ENCODE assay signal across 1 cellular context in the genomic region with DNA sequence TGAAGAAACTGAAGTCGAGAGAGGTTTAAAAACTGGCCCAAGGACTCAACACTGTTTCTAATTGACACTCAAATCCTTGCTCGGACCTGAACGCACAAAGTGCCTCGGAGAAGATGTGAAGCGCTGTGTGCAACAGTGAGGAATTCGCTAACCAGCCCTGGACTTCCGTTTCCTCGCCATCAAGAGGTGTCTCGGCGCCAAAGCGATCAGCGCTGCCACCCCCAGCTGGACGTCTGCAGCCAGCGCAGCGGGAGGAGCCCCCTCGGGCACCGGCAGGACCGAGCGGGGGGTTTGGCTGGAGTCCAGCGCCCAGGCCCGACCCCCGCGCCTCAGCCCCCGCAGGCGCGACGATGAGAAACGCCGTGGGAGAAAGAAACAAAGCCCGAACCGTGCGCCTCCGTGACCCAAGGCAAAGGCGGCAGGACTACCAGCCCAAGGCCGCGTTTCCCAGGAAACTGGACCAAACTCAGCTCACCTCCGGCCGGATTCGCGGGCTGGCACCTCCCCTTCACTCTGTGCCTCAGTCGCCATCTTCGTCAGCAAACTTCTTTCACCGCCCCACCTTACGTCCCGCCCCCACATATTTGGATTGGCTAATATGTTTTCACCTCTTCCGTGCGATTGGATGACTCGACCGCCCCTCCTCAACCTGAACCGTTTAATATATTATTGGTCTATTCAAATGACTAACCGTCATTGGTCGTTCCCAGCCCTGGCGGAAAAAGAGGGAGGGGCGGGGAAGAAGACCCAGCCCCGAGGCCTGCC.
TF ChIP-seq lines count a peak whose summit lies in the region.

Gene ARHGAP19, minus strand, starts transcription at position 541 of the 765 bp plus-strand sequence. Its CDS starts 10 bp downstream, at position 531.

TF ChIP-seq in K562, 482 proteins besides CTCF, POLR2A, EP300 and RAD21 (continued from another document and continues in another):
- TF ChIP-seq, protein P1, sequence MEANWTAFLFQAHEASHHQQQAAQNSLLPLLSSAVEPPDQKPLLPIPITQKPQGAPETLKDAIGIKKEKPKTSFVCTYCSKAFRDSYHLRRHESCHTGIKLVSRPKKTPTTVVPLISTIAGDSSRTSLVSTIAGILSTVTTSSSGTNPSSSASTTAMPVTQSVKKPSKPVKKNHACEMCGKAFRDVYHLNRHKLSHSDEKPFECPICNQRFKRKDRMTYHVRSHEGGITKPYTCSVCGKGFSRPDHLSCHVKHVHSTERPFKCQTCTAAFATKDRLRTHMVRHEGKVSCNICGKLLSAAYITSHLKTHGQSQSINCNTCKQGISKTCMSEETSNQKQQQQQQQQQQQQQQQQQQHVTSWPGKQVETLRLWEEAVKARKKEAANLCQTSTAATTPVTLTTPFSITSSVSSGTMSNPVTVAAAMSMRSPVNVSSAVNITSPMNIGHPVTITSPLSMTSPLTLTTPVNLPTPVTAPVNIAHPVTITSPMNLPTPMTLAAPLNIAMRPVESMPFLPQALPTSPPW (CRISPR knock-in tag; IDR thresholded peaks at IDR 0.05): peak; percentile 89
- TF ChIP-seq POLR2AphosphoS5 (IDR thresholded peaks at IDR 0.05; ENCODE audit: control insufficient read depth, insufficient read depth, low read depth, low read length) (peak; percentile 58; the same call in 1 of the 2 replicates), PHF20 (IDR thresholded peaks at IDR 0.05; ENCODE audit: partially characterized antibody) (no peak), XRCC5 (IDR thresholded peaks at IDR 0.05; ENCODE audit: low read depth, low read length) (no peak), PKNOX1 (IDR thresholded peaks at IDR 0.05) (peak; percentile 98), ZNF668 (CRISPR knock-in tag; IDR thresholded peaks at IDR 0.05) (no peak), HCFC1 (IDR thresholded peaks at IDR 0.05; ENCODE audit: low read depth, low read length) (peak; percentile 91), ZFP36 (IDR thresholded peaks at IDR 0.05; ENCODE audit: low read depth, low read length, partially characterized antibody) (no peak), RNF219 (CRISPR knock-in tag; IDR thresholded peaks at IDR 0.05) (no peak), SMC3 (conservative IDR thresholded peaks at IDR 0.05; ENCODE audit: insufficient read depth, low read depth, low read length) (no peak), CBFA2T3 (IDR thresholded peaks at IDR 0.05) (peak; percentile 23; the same call in 1 of the 2 replicates), NELFE (IDR thresholded peaks at IDR 0.05; ENCODE audit: insufficient read depth, insufficient read length) (no peak), CBX8 (IDR thresholded peaks at IDR 0.05; ENCODE audit: borderline replicate concordance, extremely low read depth, low read depth, low read length, poor library complexity, severe bottlenecking) (no peak), ZNF785 (CRISPR knock-in tag; IDR thresholded peaks at IDR 0.05) (no peak), CXXC5 (CRISPR knock-in tag; IDR thresholded peaks at IDR 0.05) (peak; percentile 51), POLR2H (tag; IDR thresholded peaks at IDR 0.05; ENCODE audit: low read depth) (peak; percentile 52; the same call in 1 of the 2 replicates), CCNT2 (IDR thresholded peaks at IDR 0.05; ENCODE audit: borderline replicate concordance, extremely low read depth, insufficient read length, low read depth, low read length) (peak; percentile 62), HNRNPLL (IDR thresholded peaks at IDR 0.05; ENCODE audit: low read depth, low read length, poor library complexity, severe bottlenecking) (no peak), STAG1 (CRISPR knock-in tag; IDR thresholded peaks at IDR 0.05; ENCODE audit: borderline replicate concordance) (no peak), RBM14 (IDR thresholded peaks at IDR 0.05; ENCODE audit: borderline replicate concordance, insufficient read depth, low read depth, low read length) (no peak), PHF8 (IDR thresholded peaks at IDR 0.05; ENCODE audit: borderline replicate concordance, low read length) (peak; percentile 80; the same call in 1 of the 2 replicates), ILF3 (IDR thresholded peaks at IDR 0.05; ENCODE audit: borderline replicate concordance) (no peak), ZFP1 (CRISPR knock-in tag; IDR thresholded peaks at IDR 0.05) (no peak), ZNF561 (CRISPR knock-in tag; conservative IDR thresholded peaks at IDR 0.05) (no peak), THRA (IDR thresholded peaks at IDR 0.05) (no peak), CC2D1A (IDR thresholded peaks at IDR 0.05) (peak; percentile 65), SNIP1 (IDR thresholded peaks at IDR 0.05; ENCODE audit: low read depth) (no peak), ZNF75A (CRISPR knock-in tag; IDR thresholded peaks at IDR 0.05) (no peak)
- TF ChIP-seq, protein P2, sequence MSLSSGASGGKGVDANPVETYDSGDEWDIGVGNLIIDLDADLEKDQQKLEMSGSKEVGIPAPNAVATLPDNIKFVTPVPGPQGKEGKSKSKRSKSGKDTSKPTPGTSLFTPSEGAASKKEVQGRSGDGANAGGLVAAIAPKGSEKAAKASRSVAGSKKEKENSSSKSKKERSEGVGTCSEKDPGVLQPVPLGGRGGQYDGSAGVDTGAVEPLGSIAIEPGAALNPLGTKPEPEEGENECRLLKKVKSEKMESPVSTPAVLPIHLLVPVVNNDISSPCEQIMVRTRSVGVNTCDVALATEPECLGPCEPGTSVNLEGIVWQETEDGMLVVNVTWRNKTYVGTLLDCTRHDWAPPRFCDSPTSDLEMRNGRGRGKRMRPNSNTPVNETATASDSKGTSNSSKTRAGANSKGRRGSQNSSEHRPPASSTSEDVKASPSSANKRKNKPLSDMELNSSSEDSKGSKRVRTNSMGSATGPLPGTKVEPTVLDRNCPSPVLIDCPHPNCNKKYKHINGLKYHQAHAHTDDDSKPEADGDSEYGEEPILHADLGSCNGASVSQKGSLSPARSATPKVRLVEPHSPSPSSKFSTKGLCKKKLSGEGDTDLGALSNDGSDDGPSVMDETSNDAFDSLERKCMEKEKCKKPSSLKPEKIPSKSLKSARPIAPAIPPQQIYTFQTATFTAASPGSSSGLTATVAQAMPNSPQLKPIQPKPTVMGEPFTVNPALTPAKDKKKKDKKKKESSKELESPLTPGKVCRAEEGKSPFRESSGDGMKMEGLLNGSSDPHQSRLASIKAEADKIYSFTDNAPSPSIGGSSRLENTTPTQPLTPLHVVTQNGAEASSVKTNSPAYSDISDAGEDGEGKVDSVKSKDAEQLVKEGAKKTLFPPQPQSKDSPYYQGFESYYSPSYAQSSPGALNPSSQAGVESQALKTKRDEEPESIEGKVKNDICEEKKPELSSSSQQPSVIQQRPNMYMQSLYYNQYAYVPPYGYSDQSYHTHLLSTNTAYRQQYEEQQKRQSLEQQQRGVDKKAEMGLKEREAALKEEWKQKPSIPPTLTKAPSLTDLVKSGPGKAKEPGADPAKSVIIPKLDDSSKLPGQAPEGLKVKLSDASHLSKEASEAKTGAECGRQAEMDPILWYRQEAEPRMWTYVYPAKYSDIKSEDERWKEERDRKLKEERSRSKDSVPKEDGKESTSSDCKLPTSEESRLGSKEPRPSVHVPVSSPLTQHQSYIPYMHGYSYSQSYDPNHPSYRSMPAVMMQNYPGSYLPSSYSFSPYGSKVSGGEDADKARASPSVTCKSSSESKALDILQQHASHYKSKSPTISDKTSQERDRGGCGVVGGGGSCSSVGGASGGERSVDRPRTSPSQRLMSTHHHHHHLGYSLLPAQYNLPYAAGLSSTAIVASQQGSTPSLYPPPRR (CRISPR knock-in tag; IDR thresholded peaks at IDR 0.05; ENCODE audit: borderline replicate concordance): no peak
- TF ChIP-seq, protein P3, sequence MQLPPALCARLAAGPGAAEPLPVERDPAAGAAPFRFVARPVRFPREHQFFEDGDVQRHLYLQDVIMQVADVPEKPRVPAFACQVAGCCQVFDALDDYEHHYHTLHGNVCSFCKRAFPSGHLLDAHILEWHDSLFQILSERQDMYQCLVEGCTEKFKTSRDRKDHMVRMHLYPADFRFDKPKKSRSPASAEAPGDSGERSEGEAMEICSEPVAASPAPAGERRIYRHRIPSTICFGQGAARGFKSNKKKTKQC (CRISPR knock-in tag; IDR thresholded peaks at IDR 0.05): no peak
- TF ChIP-seq, protein P4, sequence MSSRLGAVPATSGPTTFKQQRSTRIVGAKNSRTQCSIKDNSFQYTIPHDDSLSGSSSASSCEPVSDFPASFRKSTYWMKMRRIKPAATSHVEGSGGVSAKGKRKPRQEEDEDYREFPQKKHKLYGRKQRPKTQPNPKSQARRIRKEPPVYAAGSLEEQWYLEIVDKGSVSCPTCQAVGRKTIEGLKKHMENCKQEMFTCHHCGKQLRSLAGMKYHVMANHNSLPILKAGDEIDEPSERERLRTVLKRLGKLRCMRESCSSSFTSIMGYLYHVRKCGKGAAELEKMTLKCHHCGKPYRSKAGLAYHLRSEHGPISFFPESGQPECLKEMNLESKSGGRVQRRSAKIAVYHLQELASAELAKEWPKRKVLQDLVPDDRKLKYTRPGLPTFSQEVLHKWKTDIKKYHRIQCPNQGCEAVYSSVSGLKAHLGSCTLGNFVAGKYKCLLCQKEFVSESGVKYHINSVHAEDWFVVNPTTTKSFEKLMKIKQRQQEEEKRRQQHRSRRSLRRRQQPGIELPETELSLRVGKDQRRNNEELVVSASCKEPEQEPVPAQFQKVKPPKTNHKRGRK (tag; IDR thresholded peaks at IDR 0.05): no peak
- TF ChIP-seq, protein P5, sequence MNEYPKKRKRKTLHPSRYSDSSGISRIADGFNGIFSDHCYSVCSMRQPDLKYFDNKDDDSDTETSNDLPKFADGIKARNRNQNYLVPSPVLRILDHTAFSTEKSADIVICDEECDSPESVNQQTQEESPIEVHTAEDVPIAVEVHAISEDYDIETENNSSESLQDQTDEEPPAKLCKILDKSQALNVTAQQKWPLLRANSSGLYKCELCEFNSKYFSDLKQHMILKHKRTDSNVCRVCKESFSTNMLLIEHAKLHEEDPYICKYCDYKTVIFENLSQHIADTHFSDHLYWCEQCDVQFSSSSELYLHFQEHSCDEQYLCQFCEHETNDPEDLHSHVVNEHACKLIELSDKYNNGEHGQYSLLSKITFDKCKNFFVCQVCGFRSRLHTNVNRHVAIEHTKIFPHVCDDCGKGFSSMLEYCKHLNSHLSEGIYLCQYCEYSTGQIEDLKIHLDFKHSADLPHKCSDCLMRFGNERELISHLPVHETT (CRISPR knock-in tag; conservative IDR thresholded peaks at IDR 0.05 in 1 of 2, IDR thresholded peaks at IDR 0.05 in 1 of 2): peak in 1 of 2 experiments; percentile 57; a peak in 1 of 4 replicates
- TF ChIP-seq, protein P6, sequence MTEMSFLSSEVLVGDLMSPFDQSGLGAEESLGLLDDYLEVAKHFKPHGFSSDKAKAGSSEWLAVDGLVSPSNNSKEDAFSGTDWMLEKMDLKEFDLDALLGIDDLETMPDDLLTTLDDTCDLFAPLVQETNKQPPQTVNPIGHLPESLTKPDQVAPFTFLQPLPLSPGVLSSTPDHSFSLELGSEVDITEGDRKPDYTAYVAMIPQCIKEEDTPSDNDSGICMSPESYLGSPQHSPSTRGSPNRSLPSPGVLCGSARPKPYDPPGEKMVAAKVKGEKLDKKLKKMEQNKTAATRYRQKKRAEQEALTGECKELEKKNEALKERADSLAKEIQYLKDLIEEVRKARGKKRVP (CRISPR knock-in tag; IDR thresholded peaks at IDR 0.05): no peak
- TF ChIP-seq, protein P7, sequence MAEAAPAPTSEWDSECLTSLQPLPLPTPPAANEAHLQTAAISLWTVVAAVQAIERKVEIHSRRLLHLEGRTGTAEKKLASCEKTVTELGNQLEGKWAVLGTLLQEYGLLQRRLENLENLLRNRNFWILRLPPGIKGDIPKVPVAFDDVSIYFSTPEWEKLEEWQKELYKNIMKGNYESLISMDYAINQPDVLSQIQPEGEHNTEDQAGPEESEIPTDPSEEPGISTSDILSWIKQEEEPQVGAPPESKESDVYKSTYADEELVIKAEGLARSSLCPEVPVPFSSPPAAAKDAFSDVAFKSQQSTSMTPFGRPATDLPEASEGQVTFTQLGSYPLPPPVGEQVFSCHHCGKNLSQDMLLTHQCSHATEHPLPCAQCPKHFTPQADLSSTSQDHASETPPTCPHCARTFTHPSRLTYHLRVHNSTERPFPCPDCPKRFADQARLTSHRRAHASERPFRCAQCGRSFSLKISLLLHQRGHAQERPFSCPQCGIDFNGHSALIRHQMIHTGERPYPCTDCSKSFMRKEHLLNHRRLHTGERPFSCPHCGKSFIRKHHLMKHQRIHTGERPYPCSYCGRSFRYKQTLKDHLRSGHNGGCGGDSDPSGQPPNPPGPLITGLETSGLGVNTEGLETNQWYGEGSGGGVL (CRISPR knock-in tag; IDR thresholded peaks at IDR 0.05): no peak
- TF ChIP-seq, protein P8, sequence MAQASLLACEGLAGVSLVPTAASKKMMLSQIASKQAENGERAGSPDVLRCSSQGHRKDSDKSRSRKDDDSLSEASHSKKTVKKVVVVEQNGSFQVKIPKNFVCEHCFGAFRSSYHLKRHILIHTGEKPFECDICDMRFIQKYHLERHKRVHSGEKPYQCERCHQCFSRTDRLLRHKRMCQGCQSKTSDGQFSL (CRISPR knock-in tag; IDR thresholded peaks at IDR 0.05): 0 out of 2 replicates have a peak, but pooled peaks have one; percentile 37
- TF ChIP-seq, protein P8 (tag; IDR thresholded peaks at IDR 0.05): no peak
